Comparison of ENCODE assay signal across 17 cellular contexts in the genomic region with DNA sequence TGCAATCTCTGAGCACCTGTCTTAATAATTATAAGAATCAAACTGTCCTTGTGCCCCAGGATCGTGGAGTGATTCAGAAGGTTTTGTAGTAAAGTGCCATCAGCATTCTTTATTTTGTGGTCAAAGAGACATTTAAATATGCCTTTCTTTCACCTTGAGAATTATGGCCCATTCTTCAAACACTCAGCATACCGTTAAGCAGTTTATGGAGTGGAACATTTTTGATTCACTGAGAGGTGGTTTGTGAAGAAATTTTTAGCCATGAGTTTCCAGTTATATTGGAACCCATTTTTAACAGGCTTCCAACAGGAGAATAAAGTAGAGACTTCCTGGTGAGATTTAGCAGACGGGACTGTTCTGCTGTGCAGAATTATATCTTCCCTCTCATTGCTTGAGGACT. TPM values are rescaled to one million over a fixed set of nuclear protein-coding genes. Genes with fewer than 3 reads are reported as not detected.
DNase-seq lines count a peak whose midpoint lies in the region; ATAC-seq and TF ChIP-seq lines count a peak whose summit lies in the region.
"Had no signal": no experiment of that assay in that cellular context is flagged by ENCODE, and none has a peak within 500 bp of the region (broad histone marks: within the 10 kb centered on the region; RNA-seq: fewer than 3 reads in every experiment).

No MANE protein-coding gene starts in this region.

- H3K36me3 Mint-ChIP-seq in mesothelial cell of epicardium: no peaks in the 10 kb centered on the region
- H3K36me3 Mint-ChIP-seq in CD8-positive, alpha-beta T cell: no peaks in the 10 kb centered on the region
- H3K36me3 Mint-ChIP-seq: CD4-positive, alpha-beta memory T cell; IgD-negative memory B cell had no signal

- peak overlapping the region; percentile 79 for H3K27ac Mint-ChIP-seq in mesothelial cell of epicardium
- H3K27ac Mint-ChIP-seq in CD8-positive, alpha-beta T cell: no peak overlapping the region
- H3K27ac Mint-ChIP-seq: CD4-positive, alpha-beta memory T cell; HFFc6; IgD-negative memory B cell had no signal

- peaks cover 60% of the 10 kb centered on the region for H3K4me1 Mint-ChIP-seq in mesothelial cell of epicardium
- no peaks in the 10 kb centered on the region for H3K4me1 Mint-ChIP-seq in CD8-positive, alpha-beta T cell (ENCODE audit: low read depth)
- H3K4me1 Mint-ChIP-seq: CD4-positive, alpha-beta memory T cell; IgD-negative memory B cell had no signal

- no peaks in the 10 kb centered on the region for H3K36me3 ChIP-seq in cardiac muscle cell
- no peaks in the 10 kb centered on the region for H3K36me3 ChIP-seq in heart left ventricle
- no peaks in the 10 kb centered on the region for H3K36me3 ChIP-seq in kidney epithelial cell (ENCODE audit: control insufficient read depth, insufficient read depth, low read length)
- H3K36me3 ChIP-seq in CD8-positive, alpha-beta T cell (ENCODE audit: insufficient read depth, low read length): no peaks in the 10 kb centered on the region
- H3K36me3 ChIP-seq: BE2C had no signal

- no peak for TF ChIP-seq CTCF in cardiac muscle cell (IDR thresholded peaks at IDR 0.05; ENCODE audit: low read depth, low read length)
- TF ChIP-seq CTCF in heart left ventricle (IDR thresholded peaks at IDR 0.05): no peak
- TF ChIP-seq CTCF in kidney epithelial cell (IDR thresholded peaks at IDR 0.05; ENCODE audit: insufficient read depth, low read length, poor library complexity, severe bottlenecking): no peak
- TF ChIP-seq CTCF in mesothelial cell of epicardium (IDR thresholded peaks at IDR 0.05; ENCODE audit: unreplicated experiment): no peak
- no peak for TF ChIP-seq CTCF in CD8-positive, alpha-beta T cell (IDR thresholded peaks at IDR 0.05)

- no peak overlapping the region for H3K4me3 Mint-ChIP-seq in mesothelial cell of epicardium
- H3K4me3 Mint-ChIP-seq in CD8-positive, alpha-beta T cell: no peak overlapping the region
- H3K4me3 Mint-ChIP-seq: CD4-positive, alpha-beta memory T cell; HFFc6; IgD-negative memory B cell had no signal

- intact Hi-C loops in heart left ventricle (cut with DNase I): no loop called here
- intact Hi-C loops in CD8-positive, alpha-beta T cell (cut with DNase I, micrococcal nuclease): no loop called here

- DNase-seq in cardiac muscle cell (ENCODE audit: low read depth in 1 of 2, low spot score in 1 of 2) (no peak), heart left ventricle (no peak), kidney epithelial cell (ENCODE audit: low read depth) (peak; percentile 12), mesothelial cell of epicardium (ENCODE audit: low spot score in 2 of 2, unreplicated experiment in 2 of 2) (no peak)
- no peak for DNase-seq in CD8-positive, alpha-beta T cell
- DNase-seq: BE2C; CD4-positive, alpha-beta memory T cell; COR-L47; DMS153; GF-D8; HCEC 1CT; HFFc6; KG1 had no signal

- TF ChIP-seq POLR2A in heart left ventricle (IDR thresholded peaks at IDR 0.05): no peak

- WGBS in heart left ventricle, 4 donors: 67 to 79% (median 71%) methylated on average over 3 of the region's 3 CpGs

- peak overlapping the region; percentile 24 for H3K27ac ChIP-seq in cardiac muscle cell
- peak overlapping the region in 2 of 12 donors; percentile 5 to 15 for H3K27ac ChIP-seq in heart left ventricle
- H3K27ac ChIP-seq in CD8-positive, alpha-beta T cell (ENCODE audit: low read depth, low read length): no peak overlapping the region
- H3K27ac ChIP-seq: C4-2B had no signal

- ATAC-seq in heart left ventricle (no peak), esophagus mucosa (no peak), HG02973 (IDR thresholded peaks at IDR 0.05; ENCODE audit: unreplicated experiment) (no peak)
- no peak for ATAC-seq in CD8-positive, alpha-beta T cell

- H3K4me3 ChIP-seq in cardiac muscle cell: no peak overlapping the region
- no peak overlapping the region for H3K4me3 ChIP-seq in heart left ventricle
- H3K4me3 ChIP-seq in kidney epithelial cell (ENCODE audit: low read depth, low read length): no peak overlapping the region
- H3K4me3 ChIP-seq in CD8-positive, alpha-beta T cell (ENCODE audit: low read depth, low read length): no peak overlapping the region

- peaks cover 8% of the 10 kb centered on the region for H3K4me1 ChIP-seq in cardiac muscle cell (ENCODE audit: low read depth)
- H3K4me1 ChIP-seq in heart left ventricle: peaks cover 0 to 20% (median 6%) of the 10 kb centered on the region in 12 donors
- no peaks in the 10 kb centered on the region for H3K4me1 ChIP-seq in CD8-positive, alpha-beta T cell (ENCODE audit: insufficient read depth, low read length)
- H3K4me1 ChIP-seq: BE2C had no signal

- POLR2A ChIA-PET in CD8-positive, alpha-beta T cell (lab: Charles Lee): no interaction called here

- CTCF ChIA-PET in CD8-positive, alpha-beta T cell (lab: Charles Lee): no interaction called here

- H3K9me3 Mint-ChIP-seq in mesothelial cell of epicardium: peaks cover 1% of the 10 kb centered on the region
- H3K9me3 Mint-ChIP-seq in CD8-positive, alpha-beta T cell: no peaks in the 10 kb centered on the region
- H3K9me3 Mint-ChIP-seq: HFFc6, IgD-negative memory B cell had no signal

- H3K9me3 ChIP-seq in cardiac muscle cell (ENCODE audit: low read depth): no peaks in the 10 kb centered on the region
- no peaks in the 10 kb centered on the region for H3K9me3 ChIP-seq in heart left ventricle
- H3K9me3 ChIP-seq in CD8-positive, alpha-beta T cell (ENCODE audit: low read length): no peaks in the 10 kb centered on the region
- H3K9me3 ChIP-seq: BE2C had no signal

- H3K27me3 ChIP-seq in cardiac muscle cell (no peaks in the 10 kb centered on the region), heart left ventricle (no peaks in the 10 kb centered on the region), kidney epithelial cell (ENCODE audit: control insufficient read depth, insufficient read depth, low read length) (no peaks in the 10 kb centered on the region)
- no peaks in the 10 kb centered on the region for H3K27me3 ChIP-seq in CD8-positive, alpha-beta T cell (ENCODE audit: insufficient read depth, low read length)
- H3K27me3 ChIP-seq: BE2C had no signal

- no peaks in the 10 kb centered on the region for H3K27me3 Mint-ChIP-seq in mesothelial cell of epicardium (ENCODE audit: low read depth)
- H3K27me3 Mint-ChIP-seq in CD8-positive, alpha-beta T cell (ENCODE audit: low read depth): peaks cover 13% of the 10 kb centered on the region

RNA-seq across cellular contexts. Expression of gene CSTF2T, which starts 41.9 kb away (rescaled TPM):
- total RNA-seq in cardiac muscle cell (22.1 and 28.5 TPM in 2 replicates), heart left ventricle (10 to 100 TPM; 18.5 to 27.4 (median 22.7) TPM), kidney epithelial cell (22.9 and 24.8 TPM in 2 replicates), mesothelial cell of epicardium (23.3 to 23.9 TPM (median 23.8 TPM) in 3 replicates), esophagus mucosa (10.3 TPM)
- polyA plus RNA-seq in cardiac muscle cell (7.8 and 8.2 TPM in 2 replicates), heart left ventricle (10 to 100 TPM; 10.6 to 14.2 TPM)
- total RNA-seq in CD8-positive, alpha-beta T cell: 10 to 100 TPM; 26.0 to 28.2 TPM
